27 cellular contexts compared by ENCODE assay signal in genomic region chr10:129165770-129166169, GRCh38.
"Had no signal": no experiment of that assay in that cellular context is flagged by ENCODE, and none has a peak within 500 bp of the region (broad histone marks: within the 10 kb centered on the region; RNA-seq: fewer than 3 reads in every experiment).

No MANE protein-coding gene starts in this region.

- H3K4me1 Mint-ChIP-seq: natural killer cell; nephron; stimulated activated effector memory CD8-positive, alpha-beta T cell treated with anti-CD3 and anti-CD28 coated beads, Interleukin-12 subunit alpha, Interleukin-12 subunit beta, amount 100 ng/mL, for 72 hours had no signal

- H3K4me3 ChIP-seq: ovary, psoas muscle, right lobe of liver, sigmoid colon, stomach, thoracic aorta, thyroid gland, tibial nerve, upper lobe of left lung, vagina had no signal

- H3K9ac ChIP-seq: parathyroid adenoma had no signal

- ATAC-seq: natural killer cell; psoas muscle; right cardiac atrium; right lobe of liver; stimulated activated effector memory CD8-positive, alpha-beta T cell treated with anti-CD3 and anti-CD28 coated beads, Interleukin-12 subunit alpha, Interleukin-12 subunit beta, amount 100 ng/mL, for 72 hours; stimulated activated naive B cell treated with anti-CD40 and anti-IgM and Interleukin-4, amounts not matched to agents 10 μg/mL and 1 μg/mL and 100 μg/mL, for 72 hours had no signal

- DNase-seq: natural killer cell; occipital lobe; ovary; posterior cingulate gyrus; psoas muscle; right lobe of liver; sigmoid colon; small intestine; stimulated activated CD4-positive, alpha-beta T cell treated with anti-CD3 and anti-CD28 coated beads, Interleukin-15, amount 100 ng/mL, for 24 hours; stimulated activated CD4-positive, alpha-beta T cell treated with anti-CD3 and anti-CD28 coated beads, Interleukin-2, amount 100 ng/mL, for 24 hours; stimulated activated CD4-positive, alpha-beta T cell treated with anti-CD3 and anti-CD28 coated beads, Interleukin-2, amount 100 ng/mL, for 48 hours; stimulated activated CD4-positive, alpha-beta T cell treated with anti-CD3 and anti-CD28 coated beads, Interleukin-4, amount 100 ng/mL, for 24 hours; stimulated activated naive B cell treated with anti-CD40 and anti-IgM and Interleukin-4, amounts not matched to agents 10 μg/mL and 1 μg/mL and 100 μg/mL, for 72 hours; stimulated activated naive CD4-positive, alpha-beta T cell treated with Interleukin-2 at 50 U/mL for 16 hours; stomach; thyroid gland; trophoblast cell; upper lobe of left lung had no signal

- H3K27me3 ChIP-seq: ovary, right lobe of liver, thyroid gland, tibial nerve, upper lobe of left lung, vagina had no signal

- H3K27ac Mint-ChIP-seq: natural killer cell; nephron; progenitor cell of endocrine pancreas; stimulated activated effector memory CD8-positive, alpha-beta T cell treated with anti-CD3 and anti-CD28 coated beads, Interleukin-12 subunit alpha, Interleukin-12 subunit beta, amount 100 ng/mL, for 72 hours; stimulated activated naive B cell treated with anti-CD40 and anti-IgM and Interleukin-4, amounts not matched to agents 10 μg/mL and 1 μg/mL and 100 μg/mL, for 72 hours; stimulated activated naive CD8-positive, alpha-beta T cell treated with anti-CD3 and anti-CD28 coated beads, Interleukin-15, Interleukin-2, amounts not matched to agents 100 ng/mL and 50 ng/mL, for 24 hours had no signal

- H3K27ac ChIP-seq: ovary, parathyroid adenoma, psoas muscle, right lobe of liver, sigmoid colon, stomach, thoracic aorta, thyroid gland, tibial nerve, upper lobe of left lung, vagina had no signal

- H3K27me3 Mint-ChIP-seq: stimulated activated naive CD8-positive, alpha-beta T cell treated with anti-CD3 and anti-CD28 coated beads, Interleukin-15, Interleukin-2, amounts not matched to agents 100 ng/mL and 50 ng/mL, for 24 hours had no signal

- H3K36me3 Mint-ChIP-seq: natural killer cell; stimulated activated effector memory CD8-positive, alpha-beta T cell treated with anti-CD3 and anti-CD28 coated beads, Interleukin-12 subunit alpha, Interleukin-12 subunit beta, amount 100 ng/mL, for 72 hours; stimulated activated naive B cell treated with anti-CD40 and anti-IgM and Interleukin-4, amounts not matched to agents 10 μg/mL and 1 μg/mL and 100 μg/mL, for 72 hours had no signal

- H3K4me1 ChIP-seq: parathyroid adenoma, psoas muscle, right lobe of liver, sigmoid colon, stomach, thyroid gland, tibial nerve, upper lobe of left lung, vagina had no signal

- H3K36me3 ChIP-seq: ovary, right lobe of liver, sigmoid colon, stomach, thoracic aorta, thyroid gland, tibial nerve, upper lobe of left lung, vagina had no signal

- H3K9me3 ChIP-seq: psoas muscle, right lobe of liver, sigmoid colon, thoracic aorta, thyroid gland, upper lobe of left lung, vagina had no signal

- H2AFZ ChIP-seq: parathyroid adenoma had no signal

- H3K4me3 Mint-ChIP-seq: natural killer cell; nephron; stimulated activated effector memory CD8-positive, alpha-beta T cell treated with anti-CD3 and anti-CD28 coated beads, Interleukin-12 subunit alpha, Interleukin-12 subunit beta, amount 100 ng/mL, for 72 hours; stimulated activated naive B cell treated with anti-CD40 and anti-IgM and Interleukin-4, amounts not matched to agents 10 μg/mL and 1 μg/mL and 100 μg/mL, for 72 hours; stimulated activated naive CD8-positive, alpha-beta T cell treated with anti-CD3 and anti-CD28 coated beads, Interleukin-15, Interleukin-2, amounts not matched to agents 100 ng/mL and 50 ng/mL, for 24 hours had no signal

- H3K9me3 Mint-ChIP-seq: natural killer cell; stimulated activated effector memory CD8-positive, alpha-beta T cell treated with anti-CD3 and anti-CD28 coated beads, Interleukin-12 subunit alpha, Interleukin-12 subunit beta, amount 100 ng/mL, for 72 hours; stimulated activated naive B cell treated with anti-CD40 and anti-IgM and Interleukin-4, amounts not matched to agents 10 μg/mL and 1 μg/mL and 100 μg/mL, for 72 hours; stimulated activated naive CD8-positive, alpha-beta T cell treated with anti-CD3 and anti-CD28 coated beads, Interleukin-15, Interleukin-2, amounts not matched to agents 100 ng/mL and 50 ng/mL, for 24 hours had no signal
